4 cellular contexts compared by ENCODE assay signal in the genomic region with DNA sequence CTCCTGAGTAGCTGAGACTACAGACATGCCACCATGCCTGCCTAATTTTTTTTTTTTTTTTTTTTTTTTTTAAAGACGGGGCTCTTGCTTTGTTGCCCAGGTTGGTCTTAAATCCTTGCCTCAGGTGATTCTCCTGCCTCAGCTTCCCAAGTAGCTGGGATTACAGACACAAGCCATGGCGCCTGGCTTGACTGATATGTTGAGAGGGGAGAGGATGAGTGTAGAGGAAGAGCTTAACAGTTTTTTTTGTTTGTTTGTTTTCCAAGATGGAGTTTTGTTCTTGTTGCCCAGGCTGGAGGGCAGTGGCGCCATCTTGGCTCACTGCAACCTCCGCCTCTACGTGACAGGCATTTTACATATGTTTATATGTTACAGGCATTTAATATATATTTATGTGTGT.
TF ChIP-seq lines count a peak whose summit lies in the region.

No MANE protein-coding gene starts in this region.

TF ChIP-seq in SK-N-SH, 30 proteins besides CTCF, POLR2A, EP300 and RAD21 (continued from another document and continues in another):
- TF ChIP-seq, protein P1, sequence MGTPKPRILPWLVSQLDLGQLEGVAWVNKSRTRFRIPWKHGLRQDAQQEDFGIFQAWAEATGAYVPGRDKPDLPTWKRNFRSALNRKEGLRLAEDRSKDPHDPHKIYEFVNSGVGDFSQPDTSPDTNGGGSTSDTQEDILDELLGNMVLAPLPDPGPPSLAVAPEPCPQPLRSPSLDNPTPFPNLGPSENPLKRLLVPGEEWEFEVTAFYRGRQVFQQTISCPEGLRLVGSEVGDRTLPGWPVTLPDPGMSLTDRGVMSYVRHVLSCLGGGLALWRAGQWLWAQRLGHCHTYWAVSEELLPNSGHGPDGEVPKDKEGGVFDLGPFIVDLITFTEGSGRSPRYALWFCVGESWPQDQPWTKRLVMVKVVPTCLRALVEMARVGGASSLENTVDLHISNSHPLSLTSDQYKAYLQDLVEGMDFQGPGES (IDR thresholded peaks at IDR 0.05; ENCODE audit: low read depth, low read length): no peak
- TF ChIP-seq TEAD4 (IDR thresholded peaks at IDR 0.05; ENCODE audit: borderline replicate concordance, insufficient read depth): no peak
- TF ChIP-seq, protein P2, sequence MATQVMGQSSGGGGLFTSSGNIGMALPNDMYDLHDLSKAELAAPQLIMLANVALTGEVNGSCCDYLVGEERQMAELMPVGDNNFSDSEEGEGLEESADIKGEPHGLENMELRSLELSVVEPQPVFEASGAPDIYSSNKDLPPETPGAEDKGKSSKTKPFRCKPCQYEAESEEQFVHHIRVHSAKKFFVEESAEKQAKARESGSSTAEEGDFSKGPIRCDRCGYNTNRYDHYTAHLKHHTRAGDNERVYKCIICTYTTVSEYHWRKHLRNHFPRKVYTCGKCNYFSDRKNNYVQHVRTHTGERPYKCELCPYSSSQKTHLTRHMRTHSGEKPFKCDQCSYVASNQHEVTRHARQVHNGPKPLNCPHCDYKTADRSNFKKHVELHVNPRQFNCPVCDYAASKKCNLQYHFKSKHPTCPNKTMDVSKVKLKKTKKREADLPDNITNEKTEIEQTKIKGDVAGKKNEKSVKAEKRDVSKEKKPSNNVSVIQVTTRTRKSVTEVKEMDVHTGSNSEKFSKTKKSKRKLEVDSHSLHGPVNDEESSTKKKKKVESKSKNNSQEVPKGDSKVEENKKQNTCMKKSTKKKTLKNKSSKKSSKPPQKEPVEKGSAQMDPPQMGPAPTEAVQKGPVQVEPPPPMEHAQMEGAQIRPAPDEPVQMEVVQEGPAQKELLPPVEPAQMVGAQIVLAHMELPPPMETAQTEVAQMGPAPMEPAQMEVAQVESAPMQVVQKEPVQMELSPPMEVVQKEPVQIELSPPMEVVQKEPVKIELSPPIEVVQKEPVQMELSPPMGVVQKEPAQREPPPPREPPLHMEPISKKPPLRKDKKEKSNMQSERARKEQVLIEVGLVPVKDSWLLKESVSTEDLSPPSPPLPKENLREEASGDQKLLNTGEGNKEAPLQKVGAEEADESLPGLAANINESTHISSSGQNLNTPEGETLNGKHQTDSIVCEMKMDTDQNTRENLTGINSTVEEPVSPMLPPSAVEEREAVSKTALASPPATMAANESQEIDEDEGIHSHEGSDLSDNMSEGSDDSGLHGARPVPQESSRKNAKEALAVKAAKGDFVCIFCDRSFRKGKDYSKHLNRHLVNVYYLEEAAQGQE (IDR thresholded peaks at IDR 0.05; ENCODE audit: low read depth, low read length): no peak
- TF ChIP-seq TAF1 (IDR thresholded peaks at IDR 0.05; ENCODE audit: borderline replicate concordance, low read depth, low read length): no peak
- TF ChIP-seq CHD2 (IDR thresholded peaks at IDR 0.05; ENCODE audit: low read length, partially characterized antibody): no peak

TF ChIP-seq in SK-N-SH treated with all-trans-retinoic acid at 6 μM for 48 hours, 23 proteins besides CTCF, POLR2A, EP300 and RAD21 (continued from another document and continues in another):
- TF ChIP-seq, protein P3, sequence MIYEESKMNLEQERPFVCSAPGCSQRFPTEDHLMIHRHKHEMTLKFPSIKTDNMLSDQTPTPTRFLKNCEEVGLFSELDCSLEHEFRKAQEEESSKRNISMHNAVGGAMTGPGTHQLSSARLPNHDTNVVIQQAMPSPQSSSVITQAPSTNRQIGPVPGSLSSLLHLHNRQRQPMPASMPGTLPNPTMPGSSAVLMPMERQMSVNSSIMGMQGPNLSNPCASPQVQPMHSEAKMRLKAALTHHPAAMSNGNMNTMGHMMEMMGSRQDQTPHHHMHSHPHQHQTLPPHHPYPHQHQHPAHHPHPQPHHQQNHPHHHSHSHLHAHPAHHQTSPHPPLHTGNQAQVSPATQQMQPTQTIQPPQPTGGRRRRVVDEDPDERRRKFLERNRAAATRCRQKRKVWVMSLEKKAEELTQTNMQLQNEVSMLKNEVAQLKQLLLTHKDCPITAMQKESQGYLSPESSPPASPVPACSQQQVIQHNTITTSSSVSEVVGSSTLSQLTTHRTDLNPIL (CRISPR knock-in tag; IDR thresholded peaks at IDR 0.05; ENCODE audit: low read depth): no peak
- TF ChIP-seq TOX (CRISPR knock-in tag; IDR thresholded peaks at IDR 0.05; ENCODE audit: borderline replicate concordance) (no peak), ZC3H10 (CRISPR knock-in tag; IDR thresholded peaks at IDR 0.05) (no peak), ZFP30 (CRISPR knock-in tag; IDR thresholded peaks at IDR 0.05) (no peak), ZFP3 (CRISPR knock-in tag; IDR thresholded peaks at IDR 0.05) (no peak), RARB (CRISPR knock-in tag; IDR thresholded peaks at IDR 0.05) (no peak)
- TF ChIP-seq, protein P4, sequence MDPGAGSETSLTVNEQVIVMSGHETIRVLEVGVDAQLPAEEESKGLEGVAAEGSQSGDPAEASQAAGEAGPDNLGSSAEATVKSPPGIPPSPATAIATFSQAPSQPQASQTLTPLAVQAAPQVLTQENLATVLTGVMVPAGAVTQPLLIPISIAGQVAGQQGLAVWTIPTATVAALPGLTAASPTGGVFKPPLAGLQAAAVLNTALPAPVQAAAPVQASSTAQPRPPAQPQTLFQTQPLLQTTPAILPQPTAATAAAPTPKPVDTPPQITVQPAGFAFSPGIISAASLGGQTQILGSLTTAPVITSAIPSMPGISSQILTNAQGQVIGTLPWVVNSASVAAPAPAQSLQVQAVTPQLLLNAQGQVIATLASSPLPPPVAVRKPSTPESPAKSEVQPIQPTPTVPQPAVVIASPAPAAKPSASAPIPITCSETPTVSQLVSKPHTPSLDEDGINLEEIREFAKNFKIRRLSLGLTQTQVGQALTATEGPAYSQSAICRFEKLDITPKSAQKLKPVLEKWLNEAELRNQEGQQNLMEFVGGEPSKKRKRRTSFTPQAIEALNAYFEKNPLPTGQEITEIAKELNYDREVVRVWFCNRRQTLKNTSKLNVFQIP (CRISPR knock-in tag; IDR thresholded peaks at IDR 0.05; ENCODE audit: borderline replicate concordance, low read depth): no peak

TF ChIP-seq in GM23338, 12 proteins besides CTCF, POLR2A, EP300 and RAD21 (continued from another document and continues in another):
- TF ChIP-seq, protein P5, sequence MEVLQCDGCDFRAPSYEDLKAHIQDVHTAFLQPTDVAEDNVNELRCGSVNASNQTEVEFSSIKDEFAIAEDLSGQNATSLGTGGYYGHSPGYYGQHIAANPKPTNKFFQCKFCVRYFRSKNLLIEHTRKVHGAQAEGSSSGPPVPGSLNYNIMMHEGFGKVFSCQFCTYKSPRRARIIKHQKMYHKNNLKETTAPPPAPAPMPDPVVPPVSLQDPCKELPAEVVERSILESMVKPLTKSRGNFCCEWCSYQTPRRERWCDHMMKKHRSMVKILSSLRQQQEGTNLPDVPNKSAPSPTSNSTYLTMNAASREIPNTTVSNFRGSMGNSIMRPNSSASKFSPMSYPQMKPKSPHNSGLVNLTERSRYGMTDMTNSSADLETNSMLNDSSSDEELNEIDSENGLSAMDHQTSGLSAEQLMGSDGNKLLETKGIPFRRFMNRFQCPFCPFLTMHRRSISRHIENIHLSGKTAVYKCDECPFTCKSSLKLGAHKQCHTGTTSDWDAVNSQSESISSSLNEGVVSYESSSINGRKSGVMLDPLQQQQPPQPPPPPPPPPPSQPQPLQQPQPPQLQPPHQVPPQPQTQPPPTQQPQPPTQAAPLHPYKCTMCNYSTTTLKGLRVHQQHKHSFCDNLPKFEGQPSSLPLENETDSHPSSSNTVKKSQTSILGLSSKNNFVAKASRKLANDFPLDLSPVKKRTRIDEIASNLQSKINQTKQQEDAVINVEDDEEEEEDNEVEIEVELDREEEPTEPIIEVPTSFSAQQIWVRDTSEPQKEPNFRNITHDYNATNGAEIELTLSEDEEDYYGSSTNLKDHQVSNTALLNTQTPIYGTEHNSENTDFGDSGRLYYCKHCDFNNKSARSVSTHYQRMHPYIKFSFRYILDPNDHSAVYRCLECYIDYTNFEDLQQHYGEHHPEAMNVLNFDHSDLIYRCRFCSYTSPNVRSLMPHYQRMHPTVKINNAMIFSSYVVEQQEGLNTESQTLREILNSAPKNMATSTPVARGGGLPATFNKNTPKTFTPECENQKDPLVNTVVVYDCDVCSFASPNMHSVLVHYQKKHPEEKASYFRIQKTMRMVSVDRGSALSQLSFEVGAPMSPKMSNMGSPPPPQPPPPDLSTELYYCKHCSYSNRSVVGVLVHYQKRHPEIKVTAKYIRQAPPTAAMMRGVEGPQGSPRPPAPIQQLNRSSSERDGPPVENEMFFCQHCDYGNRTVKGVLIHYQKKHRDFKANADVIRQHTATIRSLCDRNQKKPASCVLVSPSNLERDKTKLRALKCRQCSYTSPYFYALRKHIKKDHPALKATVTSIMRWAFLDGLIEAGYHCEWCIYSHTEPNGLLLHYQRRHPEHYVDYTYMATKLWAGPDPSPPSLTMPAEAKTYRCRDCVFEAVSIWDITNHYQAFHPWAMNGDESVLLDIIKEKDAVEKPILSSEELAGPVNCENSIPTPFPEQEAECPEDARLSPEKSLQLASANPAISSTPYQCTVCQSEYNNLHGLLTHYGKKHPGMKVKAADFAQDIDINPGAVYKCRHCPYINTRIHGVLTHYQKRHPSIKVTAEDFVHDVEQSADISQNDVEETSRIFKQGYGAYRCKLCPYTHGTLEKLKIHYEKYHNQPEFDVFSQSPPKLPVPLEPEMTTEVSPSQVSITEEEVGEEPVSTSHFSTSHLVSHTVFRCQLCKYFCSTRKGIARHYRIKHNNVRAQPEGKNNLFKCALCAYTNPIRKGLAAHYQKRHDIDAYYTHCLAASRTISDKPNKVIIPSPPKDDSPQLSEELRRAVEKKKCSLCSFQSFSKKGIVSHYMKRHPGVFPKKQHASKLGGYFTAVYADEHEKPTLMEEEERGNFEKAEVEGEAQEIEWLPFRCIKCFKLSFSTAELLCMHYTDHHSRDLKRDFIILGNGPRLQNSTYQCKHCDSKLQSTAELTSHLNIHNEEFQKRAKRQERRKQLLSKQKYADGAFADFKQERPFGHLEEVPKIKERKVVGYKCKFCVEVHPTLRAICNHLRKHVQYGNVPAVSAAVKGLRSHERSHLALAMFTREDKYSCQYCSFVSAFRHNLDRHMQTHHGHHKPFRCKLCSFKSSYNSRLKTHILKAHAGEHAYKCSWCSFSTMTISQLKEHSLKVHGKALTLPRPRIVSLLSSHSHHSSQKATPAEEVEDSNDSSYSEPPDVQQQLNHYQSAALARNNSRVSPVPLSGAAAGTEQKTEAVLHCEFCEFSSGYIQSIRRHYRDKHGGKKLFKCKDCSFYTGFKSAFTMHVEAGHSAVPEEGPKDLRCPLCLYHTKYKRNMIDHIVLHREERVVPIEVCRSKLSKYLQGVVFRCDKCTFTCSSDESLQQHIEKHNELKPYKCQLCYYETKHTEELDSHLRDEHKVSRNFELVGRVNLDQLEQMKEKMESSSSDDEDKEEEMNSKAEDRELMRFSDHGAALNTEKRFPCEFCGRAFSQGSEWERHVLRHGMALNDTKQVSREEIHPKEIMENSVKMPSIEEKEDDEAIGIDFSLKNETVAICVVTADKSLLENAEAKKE (CRISPR knock-in tag; IDR thresholded peaks at IDR 0.05): no peak
- no peak for TF ChIP-seq NANOG (IDR thresholded peaks at IDR 0.05; ENCODE audit: borderline replicate concordance)

TF ChIP-seq in neural cell, 6 proteins besides CTCF, POLR2A, EP300 and RAD21 (continued from another document):
- TF ChIP-seq, protein P2 (IDR thresholded peaks at IDR 0.05; ENCODE audit: borderline replicate concordance): no peak
- TF ChIP-seq EZH2 (IDR thresholded peaks at IDR 0.05; ENCODE audit: borderline replicate concordance, insufficient read depth, low read length, poor library complexity, severe bottlenecking): no peak
- no peak for TF ChIP-seq TAF1 (IDR thresholded peaks at IDR 0.05; ENCODE audit: low read depth)
